ENCODE assay signal across 8 cellular contexts in genomic region chr7:129615018-129615417, GRCh38. TPM values are rescaled to one million over a fixed set of nuclear protein-coding genes. Genes with fewer than 3 reads are reported as not detected.
DNase-seq lines count a peak whose midpoint lies in the region; ATAC-seq lines count a peak whose summit lies in the region.

No MANE protein-coding gene starts in this region.

- no peaks in the 10 kb centered on the region for H3K36me3 ChIP-seq in skeletal muscle satellite cell (ENCODE audit: insufficient read depth, low read length)

- H3K4me3 Mint-ChIP-seq in activated T-cell treated with anti-CD3 and anti-CD28 coated beads, Interleukin-2, amount 50 U/mL, for 4 hours = peak overlapping the region; percentile 55
- no peak overlapping the region for H3K4me3 Mint-ChIP-seq in activated CD4-positive, alpha-beta memory T cell treated with anti-CD3 and anti-CD28 coated beads for 36 hours

- peaks cover 2% of the 10 kb centered on the region for H3K36me3 Mint-ChIP-seq in activated T-cell treated with anti-CD3 and anti-CD28 coated beads, Interleukin-2, amount 50 U/mL, for 4 hours (ENCODE audit: insufficient read depth)
- H3K36me3 Mint-ChIP-seq in activated CD4-positive, alpha-beta memory T cell treated with anti-CD3 and anti-CD28 coated beads for 36 hours = peaks cover 5% of the 10 kb centered on the region

- CTCF ChIA-PET in activated CD4-positive, alpha-beta memory T cell treated with anti-CD3 and anti-CD28 coated beads for 36 hours (lab: Charles Lee) = interaction anchor here (0.9 to 2.2 kb wide), 7 partner anchors 10 to 272 kb away, joined by 3 to 5 read pairs (median 3); no protein-coding TSS in a partner anchor

- H3K4me3 ChIP-seq in skeletal muscle satellite cell (ENCODE audit: low read length) = no peak overlapping the region

- no peaks in the 10 kb centered on the region for H3K9me3 ChIP-seq in skeletal muscle satellite cell (replicated peaks; ENCODE audit: low read length)

- H3K27me3 ChIP-seq in skeletal muscle satellite cell (ENCODE audit: control insufficient read depth, insufficient read depth, low read length) = no peaks in the 10 kb centered on the region

- POLR2A ChIA-PET in activated CD4-positive, alpha-beta memory T cell treated with anti-CD3 and anti-CD28 coated beads for 36 hours (lab: Charles Lee) = no interaction called here

- H3K4me1 ChIP-seq in skeletal muscle satellite cell (ENCODE audit: control insufficient read depth, insufficient read depth, low read length) = peaks cover 20% of the 10 kb centered on the region

- DNase-seq in activated T-cell treated with anti-CD3 and anti-CD28 coated beads, Interleukin-2, amount 50 U/mL, for 4 hours = no peak
- no peak for DNase-seq in activated T-cell treated with anti-CD3 and anti-CD28 coated beads, Interleukin-2, amount 50 U/mL, for 1 hour
- peak; percentile 52 for DNase-seq in activated CD4-positive, alpha-beta memory T cell treated with anti-CD3 and anti-CD28 coated beads for 36 hours
- DNase-seq in DMS53 treated with DMSO at 0.1 percent for 48 hours (lab: John Stamatoyannopoulos, UW; ENCODE audit: unreplicated experiment) (no peak), DMS153 (lab: John Stamatoyannopoulos, UW) (no peak), epidermal melanocyte (ENCODE audit: insufficient read length, low spot score) (no peak)

- no peaks in the 10 kb centered on the region for H3K9me3 Mint-ChIP-seq in activated T-cell treated with anti-CD3 and anti-CD28 coated beads, Interleukin-2, amount 50 U/mL, for 4 hours
- no peaks in the 10 kb centered on the region for H3K9me3 Mint-ChIP-seq in activated CD4-positive, alpha-beta memory T cell treated with anti-CD3 and anti-CD28 coated beads for 36 hours

- intact Hi-C loops in activated CD4-positive, alpha-beta memory T cell treated with anti-CD3 and anti-CD28 coated beads for 36 hours (cut with micrococcal nuclease) = loop anchor here (5.0 kb wide), 2 partner anchors 37 to 337 kb away; partner anchors contain the start of gene UBE2H

- peak overlapping the region; percentile 7 for H3K4me2 ChIP-seq in skeletal muscle satellite cell (ENCODE audit: low read length)

- no peaks in the 10 kb centered on the region for H3K27me3 Mint-ChIP-seq in activated T-cell treated with anti-CD3 and anti-CD28 coated beads, Interleukin-2, amount 50 U/mL, for 4 hours (ENCODE audit: low read depth)
- H3K27me3 Mint-ChIP-seq in activated CD4-positive, alpha-beta memory T cell treated with anti-CD3 and anti-CD28 coated beads for 36 hours = no peaks in the 10 kb centered on the region

- peaks cover 62% of the 10 kb centered on the region for H3K4me1 Mint-ChIP-seq in activated T-cell treated with anti-CD3 and anti-CD28 coated beads, Interleukin-2, amount 50 U/mL, for 4 hours (ENCODE audit: low read depth)
- peaks cover 64% of the 10 kb centered on the region for H3K4me1 Mint-ChIP-seq in activated CD4-positive, alpha-beta memory T cell treated with anti-CD3 and anti-CD28 coated beads for 36 hours (ENCODE audit: low read depth)

- peak overlapping the region; percentile 49 for H3K27ac Mint-ChIP-seq in activated CD4-positive, alpha-beta memory T cell treated with anti-CD3 and anti-CD28 coated beads for 36 hours

- no peak overlapping the region for H3K9ac ChIP-seq in skeletal muscle satellite cell (ENCODE audit: low read depth, low read length)

- peak in 1 of 2 donors; percentile 12 for ATAC-seq in activated T-cell treated with anti-CD3 and anti-CD28 coated beads, Interleukin-2, amount 50 U/mL, for 4 hours
- ATAC-seq in HG03432 (IDR thresholded peaks at IDR 0.05; ENCODE audit: unreplicated experiment) = peak; percentile 34

RNA-seq across cellular contexts. Expression of gene NRF1, which starts 3.5 kb away (rescaled TPM):
- 10 to 100 TPM; 18.0 to 18.3 (median 18.3) TPM for total RNA-seq in activated T-cell treated with anti-CD3 and anti-CD28 coated beads, Interleukin-2, amount 50 U/mL, for 4 hours
- total RNA-seq in activated CD4-positive, alpha-beta memory T cell treated with anti-CD3 and anti-CD28 coated beads for 36 hours = 10 to 100 TPM; 19.9 to 20.4 TPM
- total RNA-seq in skeletal muscle satellite cell (2012; rRNA removed) = 8.1 and 10.7 TPM in 2 replicates
